Comparison of ENCODE assay signal across 1 cellular context in the genomic region with DNA sequence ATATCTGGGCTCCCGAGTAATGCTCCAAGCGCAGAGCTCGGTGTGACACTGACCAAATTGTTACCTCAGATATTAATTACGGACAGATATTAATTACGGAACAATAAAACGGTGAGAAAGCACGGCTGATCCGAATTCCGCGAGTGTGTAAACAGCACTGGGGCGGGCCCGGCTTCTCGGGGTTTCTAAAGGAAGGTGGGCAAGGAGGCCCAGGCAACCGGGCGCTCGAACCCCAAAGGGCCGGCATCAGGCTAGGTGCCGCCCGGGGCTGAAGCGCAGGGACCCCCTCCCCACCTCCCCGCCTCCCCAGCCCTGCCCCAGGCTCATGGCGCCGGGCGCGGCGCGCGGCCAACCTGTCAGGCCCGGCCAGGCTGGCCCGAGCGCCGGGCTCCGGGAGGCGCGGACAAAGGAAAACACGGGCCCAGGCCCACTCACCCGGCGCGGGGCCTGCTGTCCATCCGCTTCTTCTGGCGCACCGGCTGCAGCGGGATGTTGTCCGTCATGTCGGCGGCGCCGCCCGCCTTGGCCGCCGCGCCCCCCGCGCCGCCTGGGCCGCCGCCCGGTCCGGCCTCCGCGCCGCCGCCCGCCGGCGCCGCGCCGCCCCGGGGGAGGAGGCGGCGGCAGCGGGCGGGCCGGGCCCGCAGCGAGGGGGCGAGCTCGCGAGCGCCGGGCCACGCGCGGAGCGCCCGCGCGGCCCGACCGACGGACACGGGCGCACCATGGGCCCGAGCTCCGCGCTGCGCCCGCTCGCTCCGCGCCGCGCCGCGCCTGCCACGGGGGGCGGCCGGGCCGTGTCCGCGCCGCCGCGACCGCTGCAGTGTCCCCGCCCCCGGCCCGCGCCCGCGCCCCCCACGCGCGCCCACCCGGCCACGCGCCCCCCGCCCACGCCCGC.
TF ChIP-seq lines count a peak whose summit lies in the region.

A gene with protein sequence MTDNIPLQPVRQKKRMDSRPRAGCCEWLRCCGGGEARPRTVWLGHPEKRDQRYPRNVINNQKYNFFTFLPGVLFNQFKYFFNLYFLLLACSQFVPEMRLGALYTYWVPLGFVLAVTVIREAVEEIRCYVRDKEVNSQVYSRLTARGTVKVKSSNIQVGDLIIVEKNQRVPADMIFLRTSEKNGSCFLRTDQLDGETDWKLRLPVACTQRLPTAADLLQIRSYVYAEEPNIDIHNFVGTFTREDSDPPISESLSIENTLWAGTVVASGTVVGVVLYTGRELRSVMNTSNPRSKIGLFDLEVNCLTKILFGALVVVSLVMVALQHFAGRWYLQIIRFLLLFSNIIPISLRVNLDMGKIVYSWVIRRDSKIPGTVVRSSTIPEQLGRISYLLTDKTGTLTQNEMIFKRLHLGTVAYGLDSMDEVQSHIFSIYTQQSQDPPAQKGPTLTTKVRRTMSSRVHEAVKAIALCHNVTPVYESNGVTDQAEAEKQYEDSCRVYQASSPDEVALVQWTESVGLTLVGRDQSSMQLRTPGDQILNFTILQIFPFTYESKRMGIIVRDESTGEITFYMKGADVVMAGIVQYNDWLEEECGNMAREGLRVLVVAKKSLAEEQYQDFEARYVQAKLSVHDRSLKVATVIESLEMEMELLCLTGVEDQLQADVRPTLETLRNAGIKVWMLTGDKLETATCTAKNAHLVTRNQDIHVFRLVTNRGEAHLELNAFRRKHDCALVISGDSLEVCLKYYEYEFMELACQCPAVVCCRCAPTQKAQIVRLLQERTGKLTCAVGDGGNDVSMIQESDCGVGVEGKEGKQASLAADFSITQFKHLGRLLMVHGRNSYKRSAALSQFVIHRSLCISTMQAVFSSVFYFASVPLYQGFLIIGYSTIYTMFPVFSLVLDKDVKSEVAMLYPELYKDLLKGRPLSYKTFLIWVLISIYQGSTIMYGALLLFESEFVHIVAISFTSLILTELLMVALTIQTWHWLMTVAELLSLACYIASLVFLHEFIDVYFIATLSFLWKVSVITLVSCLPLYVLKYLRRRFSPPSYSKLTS (minus strand): TSS at position 524 of the 892 bp plus-strand sequence. CDS start 21 bp downstream, at position 503.

TF ChIP-seq in HepG2, 621 proteins besides CTCF, POLR2A, EP300 and RAD21 (continues in another document):
- TF ChIP-seq, protein P1, sequence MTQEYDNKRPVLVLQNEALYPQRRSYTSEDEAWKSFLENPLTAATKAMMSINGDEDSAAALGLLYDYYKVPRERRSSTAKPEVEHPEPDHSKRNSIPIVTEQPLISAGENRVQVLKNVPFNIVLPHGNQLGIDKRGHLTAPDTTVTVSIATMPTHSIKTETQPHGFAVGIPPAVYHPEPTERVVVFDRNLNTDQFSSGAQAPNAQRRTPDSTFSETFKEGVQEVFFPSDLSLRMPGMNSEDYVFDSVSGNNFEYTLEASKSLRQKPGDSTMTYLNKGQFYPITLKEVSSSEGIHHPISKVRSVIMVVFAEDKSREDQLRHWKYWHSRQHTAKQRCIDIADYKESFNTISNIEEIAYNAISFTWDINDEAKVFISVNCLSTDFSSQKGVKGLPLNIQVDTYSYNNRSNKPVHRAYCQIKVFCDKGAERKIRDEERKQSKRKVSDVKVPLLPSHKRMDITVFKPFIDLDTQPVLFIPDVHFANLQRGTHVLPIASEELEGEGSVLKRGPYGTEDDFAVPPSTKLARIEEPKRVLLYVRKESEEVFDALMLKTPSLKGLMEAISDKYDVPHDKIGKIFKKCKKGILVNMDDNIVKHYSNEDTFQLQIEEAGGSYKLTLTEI (CRISPR knock-in tag; conservative IDR thresholded peaks at IDR 0.05): no peak
- TF ChIP-seq NFKBIZ (CRISPR knock-in tag; IDR thresholded peaks at IDR 0.05) (no peak), DPF2 (CRISPR knock-in tag; IDR thresholded peaks at IDR 0.05; ENCODE audit: borderline replicate concordance, low read depth) (no peak), HIVEP1 (CRISPR knock-in tag; IDR thresholded peaks at IDR 0.05) (no peak), SKI (IDR thresholded peaks at IDR 0.05; ENCODE audit: partially characterized antibody) (peak; percentile 34), ZNF883 (CRISPR knock-in tag; IDR thresholded peaks at IDR 0.05; ENCODE audit: not compliant biosample characterization) (no peak), FOSL2 (CRISPR knock-in tag; IDR thresholded peaks at IDR 0.05) (no peak), KDM5A (IDR thresholded peaks at IDR 0.05; ENCODE audit: borderline replicate concordance, low read length) (no peak), SP4 (CRISPR knock-in tag; IDR thresholded peaks at IDR 0.05) (peak; percentile 68), ZNF343 (CRISPR knock-in tag; IDR thresholded peaks at IDR 0.05) (no peak), RFXANK (CRISPR knock-in tag; IDR thresholded peaks at IDR 0.05) (no peak), ATAD3A (CRISPR knock-in tag; IDR thresholded peaks at IDR 0.05) (no peak), SALL2 (CRISPR knock-in tag; IDR thresholded peaks at IDR 0.05) (no peak), ISX (CRISPR knock-in tag; conservative IDR thresholded peaks at IDR 0.05) (no peak), ZNF781 (CRISPR knock-in tag; IDR thresholded peaks at IDR 0.05; ENCODE audit: borderline replicate concordance, not compliant biosample characterization) (no peak), ZNF234 (CRISPR knock-in tag; conservative IDR thresholded peaks at IDR 0.05) (0 out of 2 replicates have a peak, but pooled peaks have one; percentile 32), SNAI1 (CRISPR knock-in tag; IDR thresholded peaks at IDR 0.05; ENCODE audit: borderline replicate concordance) (no peak), HOXA3 (CRISPR knock-in tag; IDR thresholded peaks at IDR 0.05) (peak; percentile 19; the same call in 1 of the 2 replicates), KDM5B (CRISPR knock-in tag; IDR thresholded peaks at IDR 0.05; ENCODE audit: borderline replicate concordance) (peak; percentile 45; the same call in 1 of the 2 replicates), RCOR2 (CRISPR knock-in tag; IDR thresholded peaks at IDR 0.05) (0 out of 2 replicates have a peak, but pooled peaks have one; percentile 39), KDM6A (CRISPR knock-in tag; IDR thresholded peaks at IDR 0.05; ENCODE audit: low read depth) (no peak), ZNF441 (CRISPR knock-in tag; IDR thresholded peaks at IDR 0.05; ENCODE audit: borderline replicate concordance) (0 out of 2 replicates have a peak, but pooled peaks have one; percentile 44)
- TF ChIP-seq, protein P2, sequence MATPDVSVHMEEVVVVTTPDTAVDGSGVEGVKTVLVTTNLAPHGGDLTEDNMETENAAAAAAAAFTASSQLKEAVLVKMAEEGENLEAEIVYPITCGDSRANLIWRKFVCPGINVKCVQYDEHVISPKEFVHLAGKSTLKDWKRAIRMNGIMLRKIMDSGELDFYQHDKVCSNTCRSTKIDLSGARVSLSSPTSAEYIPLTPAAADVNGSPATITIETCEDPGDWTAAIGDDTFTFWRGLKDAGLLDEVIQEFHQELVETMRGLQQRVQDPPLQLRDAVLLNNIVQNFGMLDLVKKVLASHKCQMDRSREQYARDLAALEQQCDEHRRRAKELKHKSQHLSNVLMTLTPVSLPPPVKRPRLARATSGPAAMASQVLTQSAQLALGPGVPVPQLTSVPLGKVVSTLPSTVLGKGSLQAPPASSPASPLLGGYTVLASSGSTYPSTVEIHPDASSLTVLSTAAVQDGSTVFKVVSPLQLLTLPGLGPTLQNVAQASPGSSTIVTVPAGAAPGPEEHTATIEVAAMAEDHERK (CRISPR knock-in tag; IDR thresholded peaks at IDR 0.05; ENCODE audit: low read depth): no peak
- TF ChIP-seq, protein P3, sequence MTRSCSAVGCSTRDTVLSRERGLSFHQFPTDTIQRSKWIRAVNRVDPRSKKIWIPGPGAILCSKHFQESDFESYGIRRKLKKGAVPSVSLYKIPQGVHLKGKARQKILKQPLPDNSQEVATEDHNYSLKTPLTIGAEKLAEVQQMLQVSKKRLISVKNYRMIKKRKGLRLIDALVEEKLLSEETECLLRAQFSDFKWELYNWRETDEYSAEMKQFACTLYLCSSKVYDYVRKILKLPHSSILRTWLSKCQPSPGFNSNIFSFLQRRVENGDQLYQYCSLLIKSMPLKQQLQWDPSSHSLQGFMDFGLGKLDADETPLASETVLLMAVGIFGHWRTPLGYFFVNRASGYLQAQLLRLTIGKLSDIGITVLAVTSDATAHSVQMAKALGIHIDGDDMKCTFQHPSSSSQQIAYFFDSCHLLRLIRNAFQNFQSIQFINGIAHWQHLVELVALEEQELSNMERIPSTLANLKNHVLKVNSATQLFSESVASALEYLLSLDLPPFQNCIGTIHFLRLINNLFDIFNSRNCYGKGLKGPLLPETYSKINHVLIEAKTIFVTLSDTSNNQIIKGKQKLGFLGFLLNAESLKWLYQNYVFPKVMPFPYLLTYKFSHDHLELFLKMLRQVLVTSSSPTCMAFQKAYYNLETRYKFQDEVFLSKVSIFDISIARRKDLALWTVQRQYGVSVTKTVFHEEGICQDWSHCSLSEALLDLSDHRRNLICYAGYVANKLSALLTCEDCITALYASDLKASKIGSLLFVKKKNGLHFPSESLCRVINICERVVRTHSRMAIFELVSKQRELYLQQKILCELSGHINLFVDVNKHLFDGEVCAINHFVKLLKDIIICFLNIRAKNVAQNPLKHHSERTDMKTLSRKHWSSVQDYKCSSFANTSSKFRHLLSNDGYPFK (CRISPR knock-in tag; IDR thresholded peaks at IDR 0.05; ENCODE audit: borderline replicate concordance): no peak
- TF ChIP-seq, protein P4, sequence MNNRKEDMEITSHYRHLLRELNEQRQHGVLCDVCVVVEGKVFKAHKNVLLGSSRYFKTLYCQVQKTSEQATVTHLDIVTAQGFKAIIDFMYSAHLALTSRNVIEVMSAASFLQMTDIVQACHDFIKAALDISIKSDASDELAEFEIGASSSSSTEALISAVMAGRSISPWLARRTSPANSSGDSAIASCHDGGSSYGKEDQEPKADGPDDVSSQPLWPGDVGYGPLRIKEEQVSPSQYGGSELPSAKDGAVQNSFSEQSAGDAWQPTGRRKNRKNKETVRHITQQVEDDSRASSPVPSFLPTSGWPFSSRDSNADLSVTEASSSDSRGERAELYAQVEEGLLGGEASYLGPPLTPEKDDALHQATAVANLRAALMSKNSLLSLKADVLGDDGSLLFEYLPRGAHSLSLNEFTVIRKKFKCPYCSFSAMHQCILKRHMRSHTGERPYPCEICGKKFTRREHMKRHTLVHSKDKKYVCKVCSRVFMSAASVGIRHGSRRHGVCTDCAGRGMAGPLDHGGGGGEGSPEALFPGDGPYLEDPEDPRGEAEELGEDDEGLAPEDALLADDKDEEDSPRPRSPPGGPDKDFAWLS (CRISPR knock-in tag; IDR thresholded peaks at IDR 0.05; ENCODE audit: borderline replicate concordance): no peak
- TF ChIP-seq, protein P5, sequence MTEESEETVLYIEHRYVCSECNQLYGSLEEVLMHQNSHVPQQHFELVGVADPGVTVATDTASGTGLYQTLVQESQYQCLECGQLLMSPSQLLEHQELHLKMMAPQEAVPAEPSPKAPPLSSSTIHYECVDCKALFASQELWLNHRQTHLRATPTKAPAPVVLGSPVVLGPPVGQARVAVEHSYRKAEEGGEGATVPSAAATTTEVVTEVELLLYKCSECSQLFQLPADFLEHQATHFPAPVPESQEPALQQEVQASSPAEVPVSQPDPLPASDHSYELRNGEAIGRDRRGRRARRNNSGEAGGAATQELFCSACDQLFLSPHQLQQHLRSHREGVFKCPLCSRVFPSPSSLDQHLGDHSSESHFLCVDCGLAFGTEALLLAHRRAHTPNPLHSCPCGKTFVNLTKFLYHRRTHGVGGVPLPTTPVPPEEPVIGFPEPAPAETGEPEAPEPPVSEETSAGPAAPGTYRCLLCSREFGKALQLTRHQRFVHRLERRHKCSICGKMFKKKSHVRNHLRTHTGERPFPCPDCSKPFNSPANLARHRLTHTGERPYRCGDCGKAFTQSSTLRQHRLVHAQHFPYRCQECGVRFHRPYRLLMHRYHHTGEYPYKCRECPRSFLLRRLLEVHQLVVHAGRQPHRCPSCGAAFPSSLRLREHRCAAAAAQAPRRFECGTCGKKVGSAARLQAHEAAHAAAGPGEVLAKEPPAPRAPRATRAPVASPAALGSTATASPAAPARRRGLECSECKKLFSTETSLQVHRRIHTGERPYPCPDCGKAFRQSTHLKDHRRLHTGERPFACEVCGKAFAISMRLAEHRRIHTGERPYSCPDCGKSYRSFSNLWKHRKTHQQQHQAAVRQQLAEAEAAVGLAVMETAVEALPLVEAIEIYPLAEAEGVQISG (CRISPR knock-in tag; IDR thresholded peaks at IDR 0.05): peak; percentile 51
- TF ChIP-seq, protein P6, sequence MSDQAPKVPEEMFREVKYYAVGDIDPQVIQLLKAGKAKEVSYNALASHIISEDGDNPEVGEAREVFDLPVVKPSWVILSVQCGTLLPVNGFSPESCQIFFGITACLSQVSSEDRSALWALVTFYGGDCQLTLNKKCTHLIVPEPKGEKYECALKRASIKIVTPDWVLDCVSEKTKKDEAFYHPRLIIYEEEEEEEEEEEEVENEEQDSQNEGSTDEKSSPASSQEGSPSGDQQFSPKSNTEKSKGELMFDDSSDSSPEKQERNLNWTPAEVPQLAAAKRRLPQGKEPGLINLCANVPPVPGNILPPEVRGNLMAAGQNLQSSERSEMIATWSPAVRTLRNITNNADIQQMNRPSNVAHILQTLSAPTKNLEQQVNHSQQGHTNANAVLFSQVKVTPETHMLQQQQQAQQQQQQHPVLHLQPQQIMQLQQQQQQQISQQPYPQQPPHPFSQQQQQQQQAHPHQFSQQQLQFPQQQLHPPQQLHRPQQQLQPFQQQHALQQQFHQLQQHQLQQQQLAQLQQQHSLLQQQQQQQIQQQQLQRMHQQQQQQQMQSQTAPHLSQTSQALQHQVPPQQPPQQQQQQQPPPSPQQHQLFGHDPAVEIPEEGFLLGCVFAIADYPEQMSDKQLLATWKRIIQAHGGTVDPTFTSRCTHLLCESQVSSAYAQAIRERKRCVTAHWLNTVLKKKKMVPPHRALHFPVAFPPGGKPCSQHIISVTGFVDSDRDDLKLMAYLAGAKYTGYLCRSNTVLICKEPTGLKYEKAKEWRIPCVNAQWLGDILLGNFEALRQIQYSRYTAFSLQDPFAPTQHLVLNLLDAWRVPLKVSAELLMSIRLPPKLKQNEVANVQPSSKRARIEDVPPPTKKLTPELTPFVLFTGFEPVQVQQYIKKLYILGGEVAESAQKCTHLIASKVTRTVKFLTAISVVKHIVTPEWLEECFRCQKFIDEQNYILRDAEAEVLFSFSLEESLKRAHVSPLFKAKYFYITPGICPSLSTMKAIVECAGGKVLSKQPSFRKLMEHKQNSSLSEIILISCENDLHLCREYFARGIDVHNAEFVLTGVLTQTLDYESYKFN (CRISPR knock-in tag; conservative IDR thresholded peaks at IDR 0.05): no peak
- TF ChIP-seq, protein P7, sequence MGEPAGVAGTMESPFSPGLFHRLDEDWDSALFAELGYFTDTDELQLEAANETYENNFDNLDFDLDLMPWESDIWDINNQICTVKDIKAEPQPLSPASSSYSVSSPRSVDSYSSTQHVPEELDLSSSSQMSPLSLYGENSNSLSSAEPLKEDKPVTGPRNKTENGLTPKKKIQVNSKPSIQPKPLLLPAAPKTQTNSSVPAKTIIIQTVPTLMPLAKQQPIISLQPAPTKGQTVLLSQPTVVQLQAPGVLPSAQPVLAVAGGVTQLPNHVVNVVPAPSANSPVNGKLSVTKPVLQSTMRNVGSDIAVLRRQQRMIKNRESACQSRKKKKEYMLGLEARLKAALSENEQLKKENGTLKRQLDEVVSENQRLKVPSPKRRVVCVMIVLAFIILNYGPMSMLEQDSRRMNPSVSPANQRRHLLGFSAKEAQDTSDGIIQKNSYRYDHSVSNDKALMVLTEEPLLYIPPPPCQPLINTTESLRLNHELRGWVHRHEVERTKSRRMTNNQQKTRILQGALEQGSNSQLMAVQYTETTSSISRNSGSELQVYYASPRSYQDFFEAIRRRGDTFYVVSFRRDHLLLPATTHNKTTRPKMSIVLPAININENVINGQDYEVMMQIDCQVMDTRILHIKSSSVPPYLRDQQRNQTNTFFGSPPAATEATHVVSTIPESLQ (CRISPR knock-in tag; conservative IDR thresholded peaks at IDR 0.05): peak; percentile 32; the same call in 1 of the 2 replicates
